In the genomic region with DNA sequence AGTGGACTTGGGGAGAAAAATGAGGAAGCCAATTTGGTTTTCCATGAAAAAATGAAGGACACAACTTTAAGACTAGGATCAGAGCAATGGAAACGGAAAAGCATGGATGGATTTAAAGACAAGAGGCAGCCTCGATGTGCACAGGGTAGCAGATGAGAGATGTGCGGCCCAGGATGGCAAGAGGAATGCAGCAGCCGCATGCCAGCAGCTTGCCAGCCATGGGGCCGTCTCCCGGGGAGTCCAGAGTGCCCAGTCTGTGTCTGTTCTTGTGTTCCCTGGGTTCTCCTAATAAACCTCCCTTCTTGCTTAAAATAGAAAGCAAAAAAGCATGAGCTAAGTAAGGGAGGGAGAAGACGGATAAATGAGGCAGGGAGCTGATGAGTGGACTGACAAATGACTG, we compare ENCODE assay signal across 15 cellular contexts.
"Had no signal": no experiment of that assay in that cellular context is flagged by ENCODE, and none has a peak within 500 bp of the region (broad histone marks: within the 10 kb centered on the region; RNA-seq: fewer than 3 reads in every experiment).

No MANE protein-coding gene starts in this region.

- H3K9me3 ChIP-seq: gastrocnemius medialis, heart right ventricle, psoas muscle, thyroid gland, uterus had no signal

- H3K27ac ChIP-seq: gastrocnemius medialis, heart right ventricle, parathyroid adenoma, psoas muscle, thyroid gland, uterus had no signal

- H3K36me3 ChIP-seq: gastrocnemius medialis, heart right ventricle, thyroid gland, uterus had no signal

- H3K4me1 ChIP-seq: gastrocnemius medialis, heart right ventricle, parathyroid adenoma, psoas muscle, thyroid gland, uterus had no signal

- DNase-seq: effector memory CD4-positive, alpha-beta T cell; natural killer cell; occipital lobe; psoas muscle; retina; small intestine; stimulated activated CD4-positive, alpha-beta T cell treated with anti-CD3 and anti-CD28 coated beads, Interleukin-2, amount 100 ng/mL, for 48 hours; stimulated activated naive CD4-positive, alpha-beta T cell treated with Interleukin-2 at 50 U/mL for 16 hours; uterus had no signal

- H3K27me3 ChIP-seq: gastrocnemius medialis, thyroid gland, uterus had no signal

- H3K4me3 ChIP-seq: gastrocnemius medialis, heart right ventricle, psoas muscle, thyroid gland, uterus had no signal

- ATAC-seq: esophagus mucosa, gastrocnemius medialis, left lobe of liver, psoas muscle had no signal
